Comparison of ENCODE assay signal across 31 cellular contexts in genomic region chr20:47791084-47791599, GRCh38. TPM values are rescaled to one million over a fixed set of nuclear protein-coding genes. Genes with fewer than 3 reads are reported as not detected.
DNase-seq lines count a peak whose midpoint lies in the region; ATAC-seq, FAIRE-seq and TF ChIP-seq lines count a peak whose summit lies in the region.
"Had no signal": no experiment of that assay in that cellular context is flagged by ENCODE, and none has a peak within 500 bp of the region (broad histone marks: within the 10 kb centered on the region; RNA-seq: fewer than 3 reads in every experiment).

No MANE protein-coding gene starts in this region.

- CTCF ChIA-PET in K562 (lab: Yijun Ruan, JAX; ENCODE audit: low intra/inter-chr PET ratio), result no interaction called here

- BruUV-seq in K562 (replicated peaks; lab: Mats Ljungman, UMichigan), result no TSS peak

- no peak overlapping the region for H2AFZ ChIP-seq in K562 (ENCODE audit: low read depth, low read length)
- H2AFZ ChIP-seq in smooth muscle cell (ENCODE audit: low read depth), result no peak overlapping the region

- TF ChIP-seq CTCF in K562 (IDR thresholded peaks at IDR 0.05 in 2 of 3, conservative IDR thresholded peaks at IDR 0.05 in 1 of 3; ENCODE audit: insufficient read depth in 2 of 3, low read depth in 1 of 3, low read length in 3 of 3), result no peak
- no peak for TF ChIP-seq CTCF in fibroblast of mammary gland (conservative IDR thresholded peaks at IDR 0.05; ENCODE audit: control insufficient read depth, insufficient read depth, low read depth, low read length)
- no peak for TF ChIP-seq CTCF in smooth muscle cell (IDR thresholded peaks at IDR 0.05; ENCODE audit: borderline replicate concordance, insufficient read depth, poor library complexity, severe bottlenecking)

- H3K9ac ChIP-seq in HUES48 (ENCODE audit: low read depth, low read length) (no peak overlapping the region), K562 (ENCODE audit: insufficient read depth in 1 of 2, low read depth in 2 of 2, low read length in 2 of 2) (no peak overlapping the region), smooth muscle cell (ENCODE audit: low read depth) (no peak overlapping the region)

- 10% methylated on average over 2 of the region's 2 CpGs for WGBS in K562 (ENCODE audit: insufficient coverage, low coverage, missing lambda C conversion rate)
- 87% methylated on average over 2 of the region's 2 CpGs for WGBS in smooth muscle cell (ENCODE audit: low lambda C conversion rate)

- intact Hi-C loops in K562 (cut with micrococcal nuclease), result no loop called here

- H3K36me3 ChIP-seq in HUES48 (ENCODE audit: control insufficient read depth, insufficient read depth, low read length) (no peaks in the 10 kb centered on the region), K562 (ENCODE audit: control insufficient read depth, insufficient read depth, low read length) (no peaks in the 10 kb centered on the region), smooth muscle cell (ENCODE audit: low read depth) (no peaks in the 10 kb centered on the region)
- H3K36me3 ChIP-seq: left lung, stomach, upper lobe of left lung had no signal

- H3K79me2 ChIP-seq in K562 (ENCODE audit: control insufficient read depth, insufficient read depth, low read length) (no peaks in the 10 kb centered on the region), smooth muscle cell (ENCODE audit: low read depth) (no peaks in the 10 kb centered on the region)

- H3K4me1 ChIP-seq in HUES48 (ENCODE audit: control insufficient read depth, insufficient read depth, low read length) (peaks cover 24% of the 10 kb centered on the region), K562 (replicated peaks in 1 of 2; ENCODE audit: control insufficient read depth in 2 of 2, insufficient read depth in 2 of 2, low read length in 2 of 2) (peaks cover 0 to 3% of the 10 kb centered on the region in 2 experiments; a peak in 1 of 5 replicates), smooth muscle cell (ENCODE audit: low read depth) (peaks cover 20% of the 10 kb centered on the region)

- no peaks in the 10 kb centered on the region for H4K20me1 ChIP-seq in K562 (replicated peaks; ENCODE audit: control insufficient read depth, insufficient read depth, low read length)
- no peaks in the 10 kb centered on the region for H4K20me1 ChIP-seq in smooth muscle cell (ENCODE audit: low read depth)

- in situ Hi-C loops in K562 (cut with MboI), result no loop called here

- H3K9me3 ChIP-seq in HUES48 (ENCODE audit: control insufficient read depth, insufficient read depth, low read length), result no peaks in the 10 kb centered on the region
- H3K9me3 ChIP-seq in K562 (replicated peaks; ENCODE audit: control insufficient read depth, insufficient read depth, low read depth, low read length), result no peaks in the 10 kb centered on the region
- H3K9me3 ChIP-seq in smooth muscle cell (replicated peaks; ENCODE audit: low read depth), result no peaks in the 10 kb centered on the region
- H3K9me3 ChIP-seq: left lung, psoas muscle, stomach, upper lobe of left lung had no signal

- TF ChIP-seq RAD21 in K562 (CRISPR knock-in tag; conservative IDR thresholded peaks at IDR 0.05 in 1 of 2, IDR thresholded peaks at IDR 0.05 in 1 of 2), result no peak

- no peak for TF ChIP-seq POLR2A in K562 (conservative IDR thresholded peaks at IDR 0.05)

- no peak for ATAC-seq in K562
- ATAC-seq in GM19351 (IDR thresholded peaks at IDR 0.05; ENCODE audit: unreplicated experiment), result no peak
- ATAC-seq: activated CD4-positive, alpha-beta T cell treated with anti-CD3 and anti-CD28 coated beads for 36 hours had no signal

- no peak for FAIRE-seq in K562 (lab: Jason Lieb, UNC)
- FAIRE-seq: GM12891 had no signal

- H3K4me2 ChIP-seq in K562 (ENCODE audit: insufficient read depth, low read length), result no peak overlapping the region
- peak overlapping the region; percentile 69 for H3K4me2 ChIP-seq in smooth muscle cell

- H3K27me3 ChIP-seq in HUES48 (ENCODE audit: control insufficient read depth, insufficient read depth, low read length), result peaks cover 17% of the 10 kb centered on the region
- peaks cover 21 to 23% of the 10 kb centered on the region in 2 experiments for H3K27me3 ChIP-seq in K562 (ENCODE audit: control insufficient read depth in 2 of 2, insufficient read depth in 2 of 2, low read length in 2 of 2)
- H3K27me3 ChIP-seq in smooth muscle cell (ENCODE audit: low read depth), result no peaks in the 10 kb centered on the region
- H3K27me3 ChIP-seq: dorsolateral prefrontal cortex, upper lobe of left lung had no signal

- no peak for TF ChIP-seq EP300 in K562 (IDR thresholded peaks at IDR 0.05; ENCODE audit: low read length)

- POLR2A ChIA-PET in K562 (lab: Yijun Ruan, JAX), result no interaction called here

- no peak for DNase-seq in K562 (ENCODE audit: extremely low read depth in 1 of 4, low spot score in 3 of 4)
- DNase-seq in fibroblast of mammary gland (ENCODE audit: low read depth), result peak; percentile 20
- DNase-seq in smooth muscle cell (lab: John Stamatoyannopoulos, UW; ENCODE audit: unreplicated experiment), result no peak
- no peak for DNase-seq in NCI-H510A treated with DMSO at 0.1 percent for 48 hours (lab: John Stamatoyannopoulos, UW)
- no peak for DNase-seq in DMS79 treated with DMSO at 0.1 percent for 48 hours (lab: John Stamatoyannopoulos, UW)
- no peak for DNase-seq in RKO (ENCODE audit: low spot score)
- DNase-seq: activated CD4-positive, alpha-beta T cell treated with anti-CD3 and anti-CD28 coated beads for 36 hours; activated CD8-positive, alpha-beta memory T cell treated with anti-CD3 and anti-CD28 coated beads for 24 hours; activated effector memory CD4-positive, alpha-beta T cell treated with anti-CD3 and anti-CD28 coated beads, Interleukin-2, amount 50 U/mL, for 16 hours; activated naive CD8-positive, alpha-beta T cell treated with anti-CD3 and anti-CD28 coated beads, Interleukin-2, amount 10 ng/mL, durations not matched to agents 7 days and 5 days; activated T-cell treated with anti-CD3 and anti-CD28 coated beads, Interleukin-2, amount 50 U/mL, for 1 hour; AML-193; CD4-positive, alpha-beta memory T cell; cerebellar nuclear complex; dorsolateral prefrontal cortex; EL; foreskin melanocyte; KBM-7; left lung; NCI-H1436; NCI-H2081 treated with DMSO at 0.1 percent for 48 hours; NCI-H226; NCI-H774; stimulated activated CD8-positive, alpha-beta memory T cell treated with anti-CD3 and anti-CD28 coated beads, Interleukin-4, amount 100 ng/mL, for 48 hours; stomach; T-helper 2 cell; upper lobe of left lung had no signal

- H3K4me3 ChIP-seq in HUES48 (ENCODE audit: low read depth, low read length), result no peak overlapping the region
- no peak overlapping the region for H3K4me3 ChIP-seq in K562
- no peak overlapping the region for H3K4me3 ChIP-seq in fibroblast of mammary gland (ENCODE audit: control insufficient read depth, low read depth, low read length)
- H3K4me3 ChIP-seq in smooth muscle cell, result no peak overlapping the region
- H3K4me3 ChIP-seq: dorsolateral prefrontal cortex, left lung, psoas muscle, stomach, upper lobe of left lung had no signal

- H3F3A ChIP-seq in smooth muscle cell (ENCODE audit: low read depth), result peaks cover 40% of the 10 kb centered on the region

- no peaks in the 10 kb centered on the region for H3K9me1 ChIP-seq in K562 (ENCODE audit: control insufficient read depth, insufficient read depth, low read length)

- H3K27ac ChIP-seq in HUES48 (ENCODE audit: low read depth, low read length) (peak overlapping the region; percentile 88), K562 (ENCODE audit: extremely low read depth, low read depth, low read length) (no peak overlapping the region), smooth muscle cell (ENCODE audit: low read depth) (peak overlapping the region; percentile 66)
- H3K27ac ChIP-seq: left lung, psoas muscle, upper lobe of left lung had no signal

TF ChIP-seq in K562, 482 proteins besides CTCF, POLR2A, EP300 and RAD21:
- peak; percentile 14 for TF ChIP-seq RBM25 (IDR thresholded peaks at IDR 0.05; ENCODE audit: low read depth, low read length, severe bottlenecking)
- no peak for TF ChIP-seq MAZ (CRISPR knock-in tag; conservative IDR thresholded peaks at IDR 0.05 in 1 of 2, IDR thresholded peaks at IDR 0.05 in 1 of 2)
- TF ChIP-seq SMARCC2 (IDR thresholded peaks at IDR 0.05; ENCODE audit: low read depth), result no peak
- no peak for TF ChIP-seq MCM5 (IDR thresholded peaks at IDR 0.05; ENCODE audit: low read depth)
TF ChIP-seq in K562: peak in this region for 1.

RNA-seq across cellular contexts. Expression of gene SULF2, which starts 5.9 kb away (rescaled TPM):
- not detected in 2 replicates for total RNA-seq in K562 (2011; cell fraction: chromatin; rRNA removed; ENCODE audit: low replicate concordance)
- total RNA-seq in K562 (2011; cell fraction: nucleolus; rRNA removed), result not detected in 2 replicates
- total RNA-seq in K562 (2011; cell fraction: nucleoplasm; rRNA removed), result not detected in 2 replicates
- total RNA-seq in K562 (2014; rRNA removed) (not detected in 2 replicates), K562 (2014; rRNA removed; fragmentation: Illumina TruSeq; extraction: Trizol) (not detected in 2 replicates), K562 (2015; rRNA removed; fragmentation: Illumina TruSeq; extraction: Trizol) (not detected in 2 replicates), K562 (2021) (0.33 and 0.76 TPM in 2 replicates), smooth muscle cell (102 and 109 TPM in 2 replicates)
- polyA plus RNA-seq in K562 (2011; rRNA removed) (not detected in 2 replicates), K562 (2014; fragmentation: Illumina TruSeq; extraction: Trizol) (not detected in 2 replicates), K562 (2014; fragmentation: Nextera tagmentation; extraction: Ambion mirVana) (not detected), K562 (2014; rRNA removed) (not detected in 2 replicates), smooth muscle cell (131 and 144 TPM in 2 replicates)
- not detected in 2 replicates for polyA plus RNA-seq in K562 (2011; cell fraction: cytosol; rRNA removed)
- not detected in 2 replicates for polyA plus RNA-seq in K562 (2011; cell fraction: nucleus; rRNA removed)
- 0.06 TPM in 1 of 2 replicates, not detected in the other for polyA plus RNA-seq in K562 (2012)
- polyA minus RNA-seq in K562 (2011; rRNA and poly(A)+ RNA removed), result 0.06 TPM in 1 of 2 replicates, not detected in the other
- polyA minus RNA-seq in K562 (2011; cell fraction: cytosol; rRNA and poly(A)+ RNA removed), result not detected in 2 replicates
- polyA minus RNA-seq in K562 (2011; cell fraction: nucleus; rRNA and poly(A)+ RNA removed), result not detected in 2 replicates

Comparison
In these comparisons a context has a peak if more than half of its experiments do, and no peak if none do; other contexts are left out.
1. RNA of gene SULF2, which starts 5.9 kb away (total RNA-seq): 102 to 109 TPM in smooth muscle cell; 0.33 to 0.76 TPM in K562; every median in the first group is over 10 times any median in the second.